ENCODE assay signal across 7 cellular contexts in genomic region chr18:7566587-7567486, GRCh38. TPM values are rescaled to one million over a fixed set of nuclear protein-coding genes. Genes with fewer than 3 reads are reported as not detected.
DNase-seq lines count a peak whose midpoint lies in the region; ATAC-seq and TF ChIP-seq lines count a peak whose summit lies in the region.

PTPRM (plus strand) TSS chr18:7567316; CDS start chr18:7567819, 503 bp downstream.

- H3K4me3 Mint-ChIP-seq in activated CD4-positive, alpha-beta T cell treated with anti-CD3 and anti-CD28 coated beads, Interleukin-2, amount 10 ng/mL, durations not matched to agents 24 days and 14 days, result peak within 1 kb of the TSS; percentile 67

- peak within 1 kb of the TSS; percentile 61 to 66 for H3K9ac ChIP-seq in duodenal mucosa (ENCODE audit: low read depth in 1 of 2, low read length in 2 of 2)

- intact Hi-C loops in activated CD4-positive, alpha-beta T cell treated with anti-CD3 and anti-CD28 coated beads, Interleukin-2, amount 10 ng/mL, durations not matched to agents 24 days and 14 days (cut with micrococcal nuclease), result no loop called here

- H3K27ac Mint-ChIP-seq in activated CD4-positive, alpha-beta T cell treated with anti-CD3 and anti-CD28 coated beads, Interleukin-2, amount 10 ng/mL, durations not matched to agents 24 days and 14 days, result no peak within 1 kb of the TSS

- DNase-seq in GM13977 (ENCODE audit: low spot score) (peak; percentile 86), NCI-H1092 (lab: John Stamatoyannopoulos, UW) (peak; percentile 41), left lobe of liver (ENCODE audit: low spot score) (peak; percentile 90)
- peak; percentile 86 for DNase-seq in activated CD4-positive, alpha-beta T cell treated with anti-CD3 and anti-CD28 coated beads, Interleukin-2, amount 10 ng/mL, durations not matched to agents 24 days and 14 days
- DNase-seq in stimulated activated CD4-positive, alpha-beta T cell treated with anti-CD3 and anti-CD28 coated beads, Interleukin-15, amount 100 ng/mL, for 48 hours (ENCODE audit: low read depth in 2 of 2), result peak; percentile 21 to 22

- ATAC-seq in HG02588 (IDR thresholded peaks at IDR 0.05; ENCODE audit: unreplicated experiment) (peak; percentile 88), left lobe of liver (peak; percentile 85)

- H3K4me1 Mint-ChIP-seq in activated CD4-positive, alpha-beta T cell treated with anti-CD3 and anti-CD28 coated beads, Interleukin-2, amount 10 ng/mL, durations not matched to agents 24 days and 14 days, result no peaks in the 10 kb centered on the region

- peak within 1 kb of the TSS; percentile 67 to 72 for H3K4me3 ChIP-seq in duodenal mucosa (ENCODE audit: low read depth in 1 of 2, low read length in 2 of 2)

- H3K27me3 Mint-ChIP-seq in activated CD4-positive, alpha-beta T cell treated with anti-CD3 and anti-CD28 coated beads, Interleukin-2, amount 10 ng/mL, durations not matched to agents 24 days and 14 days, result peaks cover 51% of the 10 kb centered on the region

- peak within 1 kb of the TSS; percentile 85 for H3K27ac ChIP-seq in duodenal mucosa (ENCODE audit: low read depth, low read length)

- H3K36me3 ChIP-seq in duodenal mucosa (ENCODE audit: control insufficient read depth in 1 of 2, insufficient read depth in 2 of 2, low read length in 2 of 2), result no peaks in the 10 kb centered on the region

- H3K4me1 ChIP-seq in duodenal mucosa (ENCODE audit: control insufficient read depth in 1 of 2, insufficient read depth in 2 of 2, low read length in 2 of 2), result peaks cover 0 to 10% of the 10 kb centered on the region in 2 donors

- H3K9me3 Mint-ChIP-seq in activated CD4-positive, alpha-beta T cell treated with anti-CD3 and anti-CD28 coated beads, Interleukin-2, amount 10 ng/mL, durations not matched to agents 24 days and 14 days, result no peaks in the 10 kb centered on the region

- H3K9me3 ChIP-seq in duodenal mucosa (ENCODE audit: control insufficient read depth in 1 of 2, low read length in 2 of 2), result no peaks in the 10 kb centered on the region

- H3K27me3 ChIP-seq in duodenal mucosa (ENCODE audit: control insufficient read depth in 1 of 2, insufficient read depth in 2 of 2, low read length in 2 of 2), result peaks cover 9 to 15% of the 10 kb centered on the region in 2 donors

- in situ Hi-C loops in GM13977 (cut with MboI; ENCODE audit: low pct_unique_long_range_greater_than_20kb, low sequenced_read_pairs, unreplicated experiment), result no loop called here

- TF ChIP-seq CTCF in GM13977 (IDR thresholded peaks at IDR 0.05; ENCODE audit: extremely low read depth, insufficient read depth, missing control alignments), result peak; percentile 73

- H3K36me3 Mint-ChIP-seq in activated CD4-positive, alpha-beta T cell treated with anti-CD3 and anti-CD28 coated beads, Interleukin-2, amount 10 ng/mL, durations not matched to agents 24 days and 14 days (ENCODE audit: low read depth), result no peaks in the 10 kb centered on the region

RNA-seq across cellular contexts. Expression of gene PTPRM, which starts in this region (rescaled TPM):
- total RNA-seq in activated CD4-positive, alpha-beta T cell treated with anti-CD3 and anti-CD28 coated beads, Interleukin-2, amount 10 ng/mL, durations not matched to agents 24 days and 14 days, result 6.8 and 11.5 TPM in 2 replicates
- 34.7 TPM for total RNA-seq in left lobe of liver

Comparison
In these comparisons a context has a peak if more than half of its experiments do, and no peak if none do; other contexts are left out.
1. Peak in every context shown above with its lines: DNase-seq, ATAC-seq, H3K4me3 ChIP-seq and H3K27ac ChIP-seq.
2. DNase-seq: peak in every context shown above with its lines; median percentile 90 in left lobe of liver; 86 in GM13977; 86 in activated CD4-positive, alpha-beta T cell treated with anti-CD3 and anti-CD28 coated beads, Interleukin-2, amount 10 ng/mL, durations not matched to agents 24 days and 14 days; 41 in NCI-H1092; 22 in stimulated activated CD4-positive, alpha-beta T cell treated with anti-CD3 and anti-CD28 coated beads, Interleukin-15, amount 100 ng/mL, for 48 hours.